ENCODE assay signal across 9 cellular contexts in genomic region chr18:24112874-24113615, GRCh38. TPM values are rescaled to one million over a fixed set of nuclear protein-coding genes. Genes with fewer than 3 reads are reported as not detected.
A peak's percentile ranks its signal among the peaks of the same experiment; 100 is the strongest.
DNase-seq lines count a peak whose midpoint lies in the region; TF ChIP-seq lines count a peak whose summit lies in the region.
"Had no signal": no experiment of that assay in that cellular context is flagged by ENCODE, and none has a peak within 500 bp of the region (broad histone marks: within the 10 kb centered on the region; RNA-seq: fewer than 3 reads in every experiment).

No MANE protein-coding gene starts in this region.

- H3K27me3 Mint-ChIP-seq in neural crest cell (ENCODE audit: low read depth) (no peaks in the 10 kb centered on the region), CD14-positive monocyte (ENCODE audit: low read depth in 3 of 3) (no peaks in the 10 kb centered on the region)

- H3K9me3 Mint-ChIP-seq in neural crest cell (no peaks in the 10 kb centered on the region), CD14-positive monocyte (peaks cover 0 to 2% (median 0%) of the 10 kb centered on the region in 7 donors)

- in situ Hi-C loops in GM23248 (cut with MboI): no loop called here

- no peak overlapping the region for H2AFZ ChIP-seq in GM23248

- H3K9me3 ChIP-seq in GM23248 (ENCODE audit: low read depth) (no peaks in the 10 kb centered on the region), tibial artery (no peaks in the 10 kb centered on the region)
- H3K9me3 ChIP-seq: prostate gland had no signal

- H4K20me1 ChIP-seq in GM23248 (ENCODE audit: insufficient read depth): no peaks in the 10 kb centered on the region

- H3K27ac Mint-ChIP-seq in neural crest cell (ENCODE audit: unreplicated experiment) (peak overlapping the region; percentile 84), CD14-positive monocyte (peak overlapping the region in 1 of 7 donors; percentile 9)

- H3K27ac ChIP-seq in GM23248 (no peak overlapping the region), tibial artery (no peak overlapping the region)
- H3K27ac ChIP-seq: prostate gland had no signal

- H3K4me2 ChIP-seq in GM23248 (ENCODE audit: unreplicated experiment): no peak overlapping the region

- 74 to 78% methylated on average over 15 of the region's 15 CpGs for WGBS in GM23248 (ENCODE audit: low coverage in 1 of 2, low lambda C conversion rate in 2 of 2, missing lambda C conversion rate in 2 of 2), 2 experiments

- H3K27me3 ChIP-seq in GM23248 (replicated peaks; ENCODE audit: insufficient read depth) (no peaks in the 10 kb centered on the region), tibial artery (no peaks in the 10 kb centered on the region)

- H3K36me3 Mint-ChIP-seq in neural crest cell (ENCODE audit: low read depth): peaks cover 3% of the 10 kb centered on the region
- peaks cover 47 to 58% of the 10 kb centered on the region in 2 donors for H3K36me3 Mint-ChIP-seq in CD14-positive monocyte

- H3K9ac ChIP-seq in GM23248: no peak overlapping the region

- no peaks in the 10 kb centered on the region for H3F3A ChIP-seq in GM23248 (ENCODE audit: insufficient read depth)

- DNase-seq in GM23248: peak; percentile 54
- DNase-seq in NCI-H146 (lab: John Stamatoyannopoulos, UW): peak; percentile 99
- peak; percentile 45 for DNase-seq in choroid plexus epithelial cell (ENCODE audit: low read depth)
- no peak for DNase-seq in neural crest cell (ENCODE audit: low read depth, low spot score)
- no peak for DNase-seq in tibial artery
- DNase-seq in CD14-positive monocyte (ENCODE audit: low spot score): no peak
- no peak for DNase-seq in medulla oblongata (ENCODE audit: extremely low spot score)

- no peaks in the 10 kb centered on the region for H3K9me2 ChIP-seq in GM23248 (ENCODE audit: insufficient read depth)

- 0 out of 2 replicates have a peak, but pooled peaks cover 6% of the 10 kb centered on the region for H3K36me3 ChIP-seq in GM23248 (ENCODE audit: low read depth)
- peaks cover 0 to 11% (median 0%) of the 10 kb centered on the region in 3 donors for H3K36me3 ChIP-seq in tibial artery
- H3K36me3 ChIP-seq: prostate gland had no signal

- no peak overlapping the region for H3K4me3 Mint-ChIP-seq in neural crest cell
- no peak overlapping the region for H3K4me3 Mint-ChIP-seq in CD14-positive monocyte

- intact Hi-C loops in tibial artery (cut with DNase I; ENCODE audit: low total_unique reads): no loop called here
- intact Hi-C loops in CD14-positive monocyte (cut with micrococcal nuclease): loop anchor here in 1 of 2 donors (10.0 kb wide), 1 partner anchor 98 kb away; the partner anchor contains the start of gene TTC39C

- H3K4me1 ChIP-seq in GM23248 (ENCODE audit: insufficient read depth) (peaks cover 5% of the 10 kb centered on the region; the same call in 1 of the 2 replicates), tibial artery (no peaks in the 10 kb centered on the region)
- H3K4me1 ChIP-seq: prostate gland had no signal

- H3K4me3 ChIP-seq in GM23248 (no peak overlapping the region), choroid plexus epithelial cell (ENCODE audit: low read depth, low read length) (no peak overlapping the region), tibial artery (no peak overlapping the region)
- H3K4me3 ChIP-seq: prostate gland had no signal

- TF ChIP-seq CTCF in choroid plexus epithelial cell (conservative IDR thresholded peaks at IDR 0.05; ENCODE audit: low read depth, low read length) (no peak), neural crest cell (conservative IDR thresholded peaks at IDR 0.05) (no peak), tibial artery (IDR thresholded peaks at IDR 0.05) (no peak), CD14-positive monocyte (IDR thresholded peaks at IDR 0.05) (no peak)

- H3K79me2 ChIP-seq in GM23248 (ENCODE audit: insufficient read depth): no peaks in the 10 kb centered on the region

- H3K4me1 Mint-ChIP-seq in neural crest cell (peaks cover 7% of the 10 kb centered on the region), CD14-positive monocyte (peaks cover 9% of the 10 kb centered on the region)

RNA-seq across cellular contexts. Expression of gene CABYR, which starts 25.8 kb away (rescaled TPM):
- total RNA-seq in GM23248 (2014; rRNA removed; shearing (Covaris generic)): 2.9 and 4.9 TPM in 2 replicates
- polyA plus RNA-seq in GM23248 (2016; fragmentation: Nextera tagmentation; extraction: Ambion mirVana): 3.6 and 4.5 TPM in 2 replicates
- total RNA-seq in neural crest cell: 9.5 and 11.0 TPM in 2 replicates
- not detected for polyA plus RNA-seq in CD14-positive monocyte
- total RNA-seq: Right ventricle myocardium inferior had no signal

Comparison
In these comparisons a context has a peak if more than half of its experiments do, and no peak if none do; other contexts are left out.
1. DNase-seq: peak in GM23248 (single experiment), NCI-H146 (single experiment) and choroid plexus epithelial cell (single experiment); none in neural crest cell (single experiment), tibial artery (0 of 2), CD14-positive monocyte (single experiment) and medulla oblongata (single experiment).